Comparison of ENCODE assay signal across 6 cellular contexts in genomic region chr14:22887260-22887989, GRCh38. TPM values are rescaled to one million over a fixed set of nuclear protein-coding genes. Genes with fewer than 3 reads are reported as not detected.
DNase-seq lines count a peak whose midpoint lies in the region; ATAC-seq and TF ChIP-seq lines count a peak whose summit lies in the region.

No MANE protein-coding gene starts in this region.

- no peaks in the 10 kb centered on the region for H3K9me3 ChIP-seq in prostate gland

- no peaks in the 10 kb centered on the region for H3K27me3 ChIP-seq in prostate gland (replicated peaks; ENCODE audit: insufficient read depth)

- H3K27ac ChIP-seq in epithelial cell of prostate (peak overlapping the region; percentile 82), prostate gland (peak overlapping the region; percentile 72 to 75)

- peak overlapping the region; percentile 41 to 45 for H3K4me3 ChIP-seq in prostate gland

- 16% methylated on average over 11 of the region's 11 CpGs for WGBS in prostate gland

- peak in 1 of 4 experiments; percentile 1 for TF ChIP-seq CTCF in prostate gland (IDR thresholded peaks at IDR 0.05)

- ATAC-seq in GM18870 (IDR thresholded peaks at IDR 0.05; ENCODE audit: unreplicated experiment) (peak; percentile 45), HG03439 (IDR thresholded peaks at IDR 0.05; ENCODE audit: unreplicated experiment) (peak; percentile 40)

- TF ChIP-seq POLR2A in Raji (IDR thresholded peaks at IDR 0.05; ENCODE audit: insufficient read depth, low read depth, low read length): peak; percentile 21; the same call in 1 of the 2 replicates
- TF ChIP-seq POLR2A in prostate gland (IDR thresholded peaks at IDR 0.05): no peak

- no peaks in the 10 kb centered on the region for H3K4me1 ChIP-seq in prostate gland (replicated peaks)

- peak; percentile 26 for DNase-seq in epithelial cell of prostate (ENCODE audit: low read depth, low spot score)
- peak; percentile 82 for DNase-seq in prostate gland (ENCODE audit: low spot score)
- no peak for DNase-seq in HuH-7.5 (ENCODE audit: low spot score)

- no peaks in the 10 kb centered on the region for H3K36me3 ChIP-seq in prostate gland

- intact Hi-C loops in prostate gland (cut with DNase I): no loop called here

RNA-seq across cellular contexts. Expression of gene REM2, which starts 4.4 kb away (rescaled TPM):
- total RNA-seq in prostate gland: 1 to 10 TPM in 1 of 2 donors, under 1 TPM in 1; 0.62 to 1.0 TPM

RNA-seq across cellular contexts. Expression of gene LRP10, which starts 15.9 kb away (rescaled TPM):
- 100 to 1,000 TPM; 124 to 150 TPM for total RNA-seq in prostate gland

RNA-seq across cellular contexts. Expression of gene RBM23, which starts 31.5 kb away (rescaled TPM):
- 100 to 1,000 TPM; 170 to 463 TPM for total RNA-seq in prostate gland

RNA-seq across cellular contexts. Expression of gene PRMT5, which starts 41.8 kb away (rescaled TPM):
- 10 to 100 TPM; 65.0 to 71.0 TPM for total RNA-seq in prostate gland

RNA-seq across cellular contexts. Expression of gene MMP14, which starts 51.0 kb away (rescaled TPM):
- total RNA-seq in prostate gland: 10 to 100 TPM; 64.9 to 90.4 TPM
